ENCODE assay signal across 24 cellular contexts in the genomic region with DNA sequence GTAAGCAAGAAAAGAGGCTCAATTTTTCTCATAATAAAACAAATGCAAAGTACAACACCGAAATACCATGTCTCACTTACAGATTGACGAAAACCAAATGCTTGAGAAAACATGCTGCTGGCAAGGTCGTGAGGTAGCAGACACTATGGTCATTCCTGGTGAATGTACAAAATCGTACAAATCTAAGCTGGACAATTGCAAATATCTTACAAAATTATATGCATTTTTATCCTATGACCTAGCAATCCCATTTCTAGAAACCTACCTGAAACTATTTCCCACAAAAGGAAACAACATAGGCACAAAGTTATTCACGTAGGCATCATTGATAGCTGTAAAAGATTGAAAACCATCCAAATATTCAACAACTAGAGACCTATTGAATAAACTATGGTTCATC. TPM values are rescaled to one million over a fixed set of nuclear protein-coding genes. Genes with fewer than 3 reads are reported as not detected.
DNase-seq lines count a peak whose midpoint lies in the region; ATAC-seq, FAIRE-seq and TF ChIP-seq lines count a peak whose summit lies in the region.
"Had no signal": no experiment of that assay in that cellular context is flagged by ENCODE, and none has a peak within 500 bp of the region (broad histone marks: within the 10 kb centered on the region; RNA-seq: fewer than 3 reads in every experiment).

No MANE protein-coding gene starts in this region.

- no peak for TF ChIP-seq CTCF in GM23338 (conservative IDR thresholded peaks at IDR 0.05; ENCODE audit: low read depth in 2 of 2)

- no peak overlapping the region for H2AFZ ChIP-seq in GM23338
- H2AFZ ChIP-seq: GM23248 had no signal

- H3K4me3 ChIP-seq in GM23338, result no peak overlapping the region
- H3K4me3 ChIP-seq: GM23248 had no signal

- no peak overlapping the region for H3K27ac ChIP-seq in GM23338 (ENCODE audit: low read depth)
- H3K27ac ChIP-seq: GM23248, KMS-11, RWPE1 had no signal

- peak; percentile 9 for FAIRE-seq in urothelium cell line (lab: Jason Lieb, UNC)
- FAIRE-seq: GM18507 had no signal

- H3F3A ChIP-seq in GM23338 (replicated peaks; ENCODE audit: low read depth), result no peaks in the 10 kb centered on the region

- H3K79me2 ChIP-seq in GM23338 (replicated peaks; ENCODE audit: insufficient read depth), result no peaks in the 10 kb centered on the region

- ATAC-seq in SK-N-SH treated with all-trans-retinoic acid at 6 μM for 48 hours (peak; percentile 51), GM23338 (no peak), T-cell (replicated peaks in 1 of 4) (no peak)
- no peak for ATAC-seq in natural killer cell treated with Interleukin-12 subunit alpha and Interleukin-12 subunit beta and Interleukin-15 and Interleukin-18, amount 100 ng/mL, for 72 hours

- H4K20me1 ChIP-seq in GM23338 (replicated peaks; ENCODE audit: insufficient read depth), result no peaks in the 10 kb centered on the region

- no peaks in the 10 kb centered on the region for H3K4me1 ChIP-seq in GM23338 (ENCODE audit: insufficient read depth)

- no peaks in the 10 kb centered on the region for H3K4me1 Mint-ChIP-seq in natural killer cell treated with Interleukin-12 subunit alpha and Interleukin-12 subunit beta and Interleukin-15 and Interleukin-18, amount 100 ng/mL, for 72 hours (ENCODE audit: low read depth in 2 of 2)
- H3K4me1 Mint-ChIP-seq in GM23338 (no peaks in the 10 kb centered on the region), T-cell (no peaks in the 10 kb centered on the region)
- H3K4me1 Mint-ChIP-seq: IgD-negative memory B cell had no signal

- H3K4me3 Mint-ChIP-seq in natural killer cell treated with Interleukin-12 subunit alpha and Interleukin-12 subunit beta and Interleukin-15 and Interleukin-18, amount 100 ng/mL, for 72 hours, result no peak overlapping the region
- no peak overlapping the region for H3K4me3 Mint-ChIP-seq in GM23338
- no peak overlapping the region for H3K4me3 Mint-ChIP-seq in T-cell
- H3K4me3 Mint-ChIP-seq: IgD-negative memory B cell had no signal

- no peaks in the 10 kb centered on the region for H3K27me3 Mint-ChIP-seq in natural killer cell treated with Interleukin-12 subunit alpha and Interleukin-12 subunit beta and Interleukin-15 and Interleukin-18, amount 100 ng/mL, for 72 hours
- H3K27me3 Mint-ChIP-seq in GM23338 (ENCODE audit: insufficient read depth, low read depth, poor library complexity) (no peaks in the 10 kb centered on the region), T-cell (peaks cover 0 to 9% of the 10 kb centered on the region in 2 donors)
- H3K27me3 Mint-ChIP-seq: IgD-negative memory B cell had no signal

- DNase-seq in ELR (ENCODE audit: low read depth) (peak; percentile 56), NCI-H69 (lab: John Stamatoyannopoulos, UW) (peak; percentile 5), urothelium cell line (ENCODE audit: low spot score) (no peak), GM23338 (ENCODE audit: low spot score) (no peak), T-cell (no peak)
- no peak for DNase-seq in natural killer cell treated with Interleukin-12 subunit alpha and Interleukin-12 subunit beta and Interleukin-15 and Interleukin-18, amount 100 ng/mL, for 72 hours (ENCODE audit: low spot score)
- DNase-seq: DMS153; DND-41; GM23248; HCEC 1CT; NCI-H1092; NCI-H1436 treated with DMSO at 0.1 percent for 48 hours; NCI-H187 treated with DMSO at 0.1 percent for 48 hours; NCI-H2107; NCI-H524 treated with DMSO at 0.1 percent for 48 hours; NCI-H82; NK-92 treated with Interleukin-12 subunit alpha and Interleukin-12 subunit beta, amount 100 ng/mL, for 24 hours; SHP77 treated with DMSO at 0.1 percent for 48 hours; T-helper 2 cell had no signal

- H3K9me3 Mint-ChIP-seq in natural killer cell treated with Interleukin-12 subunit alpha and Interleukin-12 subunit beta and Interleukin-15 and Interleukin-18, amount 100 ng/mL, for 72 hours, result no peaks in the 10 kb centered on the region
- H3K9me3 Mint-ChIP-seq in GM23338 (no peaks in the 10 kb centered on the region), T-cell (no peaks in the 10 kb centered on the region)

- H3K36me3 Mint-ChIP-seq in natural killer cell treated with Interleukin-12 subunit alpha and Interleukin-12 subunit beta and Interleukin-15 and Interleukin-18, amount 100 ng/mL, for 72 hours, result no peaks in the 10 kb centered on the region
- H3K36me3 Mint-ChIP-seq in GM23338 (ENCODE audit: low read depth) (no peaks in the 10 kb centered on the region), T-cell (no peaks in the 10 kb centered on the region)
- H3K36me3 Mint-ChIP-seq: IgD-negative memory B cell had no signal

- POLR2A ChIA-PET in T-cell (lab: Charles Lee), result no interaction called here

- H3K9me2 ChIP-seq in GM23338 (ENCODE audit: insufficient read depth), result no peaks in the 10 kb centered on the region

- H3K27me3 ChIP-seq in GM23338 (ENCODE audit: insufficient read depth), result no peaks in the 10 kb centered on the region

- H3K4me2 ChIP-seq in GM23338, result no peak overlapping the region
- H3K4me2 ChIP-seq: KMS-11 had no signal

- CTCF ChIA-PET in T-cell (lab: Charles Lee), result no interaction called here

- H3K36me3 ChIP-seq in GM23338 (ENCODE audit: insufficient read depth), result no peaks in the 10 kb centered on the region

- no peak overlapping the region for H3K27ac Mint-ChIP-seq in natural killer cell treated with Interleukin-12 subunit alpha and Interleukin-12 subunit beta and Interleukin-15 and Interleukin-18, amount 100 ng/mL, for 72 hours
- no peak overlapping the region for H3K27ac Mint-ChIP-seq in GM23338
- H3K27ac Mint-ChIP-seq in T-cell, result no peak overlapping the region
- H3K27ac Mint-ChIP-seq: IgD-negative memory B cell had no signal

TF ChIP-seq in SK-N-SH treated with all-trans-retinoic acid at 6 μM for 48 hours, 23 proteins besides CTCF, POLR2A, EP300 and RAD21:
- TF ChIP-seq ZNF70 (CRISPR knock-in tag; IDR thresholded peaks at IDR 0.05), result no peak
- no peak for TF ChIP-seq OSR1 (CRISPR knock-in tag; IDR thresholded peaks at IDR 0.05)
- TF ChIP-seq ISL1 (CRISPR knock-in tag; IDR thresholded peaks at IDR 0.05), result peak; percentile 42; the same call in 1 of the 2 replicates

TF ChIP-seq in GM23338, 12 proteins besides CTCF, POLR2A, EP300 and RAD21 (continues in another document):
- no peak for TF ChIP-seq STAT1 (IDR thresholded peaks at IDR 0.05; ENCODE audit: unreplicated experiment)
- TF ChIP-seq, protein P1, sequence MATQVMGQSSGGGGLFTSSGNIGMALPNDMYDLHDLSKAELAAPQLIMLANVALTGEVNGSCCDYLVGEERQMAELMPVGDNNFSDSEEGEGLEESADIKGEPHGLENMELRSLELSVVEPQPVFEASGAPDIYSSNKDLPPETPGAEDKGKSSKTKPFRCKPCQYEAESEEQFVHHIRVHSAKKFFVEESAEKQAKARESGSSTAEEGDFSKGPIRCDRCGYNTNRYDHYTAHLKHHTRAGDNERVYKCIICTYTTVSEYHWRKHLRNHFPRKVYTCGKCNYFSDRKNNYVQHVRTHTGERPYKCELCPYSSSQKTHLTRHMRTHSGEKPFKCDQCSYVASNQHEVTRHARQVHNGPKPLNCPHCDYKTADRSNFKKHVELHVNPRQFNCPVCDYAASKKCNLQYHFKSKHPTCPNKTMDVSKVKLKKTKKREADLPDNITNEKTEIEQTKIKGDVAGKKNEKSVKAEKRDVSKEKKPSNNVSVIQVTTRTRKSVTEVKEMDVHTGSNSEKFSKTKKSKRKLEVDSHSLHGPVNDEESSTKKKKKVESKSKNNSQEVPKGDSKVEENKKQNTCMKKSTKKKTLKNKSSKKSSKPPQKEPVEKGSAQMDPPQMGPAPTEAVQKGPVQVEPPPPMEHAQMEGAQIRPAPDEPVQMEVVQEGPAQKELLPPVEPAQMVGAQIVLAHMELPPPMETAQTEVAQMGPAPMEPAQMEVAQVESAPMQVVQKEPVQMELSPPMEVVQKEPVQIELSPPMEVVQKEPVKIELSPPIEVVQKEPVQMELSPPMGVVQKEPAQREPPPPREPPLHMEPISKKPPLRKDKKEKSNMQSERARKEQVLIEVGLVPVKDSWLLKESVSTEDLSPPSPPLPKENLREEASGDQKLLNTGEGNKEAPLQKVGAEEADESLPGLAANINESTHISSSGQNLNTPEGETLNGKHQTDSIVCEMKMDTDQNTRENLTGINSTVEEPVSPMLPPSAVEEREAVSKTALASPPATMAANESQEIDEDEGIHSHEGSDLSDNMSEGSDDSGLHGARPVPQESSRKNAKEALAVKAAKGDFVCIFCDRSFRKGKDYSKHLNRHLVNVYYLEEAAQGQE (IDR thresholded peaks at IDR 0.05; ENCODE audit: unreplicated experiment), result no peak
- TF ChIP-seq ZNF114 (CRISPR knock-in tag; IDR thresholded peaks at IDR 0.05), result no peak
- no peak for TF ChIP-seq ZNF331 (CRISPR knock-in tag; IDR thresholded peaks at IDR 0.05; ENCODE audit: low read depth)
- TF ChIP-seq JUNB (IDR thresholded peaks at IDR 0.05; ENCODE audit: unreplicated experiment), result no peak
- no peak for TF ChIP-seq POLR2AphosphoS5 (IDR thresholded peaks at IDR 0.05; ENCODE audit: low read depth)
- TF ChIP-seq NANOG (IDR thresholded peaks at IDR 0.05; ENCODE audit: borderline replicate concordance), result no peak
- TF ChIP-seq EZH2phosphoT487 (IDR thresholded peaks at IDR 0.05; ENCODE audit: unreplicated experiment), result no peak
- TF ChIP-seq EZH2 (IDR thresholded peaks at IDR 0.05; ENCODE audit: low read depth, unreplicated experiment), result no peak
- TF ChIP-seq CREB1 (CRISPR knock-in tag; IDR thresholded peaks at IDR 0.05; ENCODE audit: low read depth), result no peak
- TF ChIP-seq, protein P2, sequence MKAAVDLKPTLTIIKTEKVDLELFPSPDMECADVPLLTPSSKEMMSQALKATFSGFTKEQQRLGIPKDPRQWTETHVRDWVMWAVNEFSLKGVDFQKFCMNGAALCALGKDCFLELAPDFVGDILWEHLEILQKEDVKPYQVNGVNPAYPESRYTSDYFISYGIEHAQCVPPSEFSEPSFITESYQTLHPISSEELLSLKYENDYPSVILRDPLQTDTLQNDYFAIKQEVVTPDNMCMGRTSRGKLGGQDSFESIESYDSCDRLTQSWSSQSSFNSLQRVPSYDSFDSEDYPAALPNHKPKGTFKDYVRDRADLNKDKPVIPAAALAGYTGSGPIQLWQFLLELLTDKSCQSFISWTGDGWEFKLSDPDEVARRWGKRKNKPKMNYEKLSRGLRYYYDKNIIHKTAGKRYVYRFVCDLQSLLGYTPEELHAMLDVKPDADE (IDR thresholded peaks at IDR 0.05), result no peak

RNA-seq across cellular contexts. Expression of a gene that starts 54.0 kb away (rescaled TPM):
- total RNA-seq in natural killer cell treated with Interleukin-12 subunit alpha and Interleukin-12 subunit beta and Interleukin-15 and Interleukin-18, amount 100 ng/mL, for 72 hours, result under 1 TPM in 1 of 2 donors, not detected in 1; 0.21 TPM
- total RNA-seq in GM23338 (2014; rRNA removed; shearing (Covaris generic)), result 0.31 TPM in 2 replicates
- 0.18 TPM in 1 of 2 replicates, not detected in the other for polyA plus RNA-seq in GM23338 (2016; fragmentation: Nextera tagmentation; extraction: Ambion mirVana)
- not detected for total RNA-seq in T-cell
- polyA plus RNA-seq: IgD-negative memory B cell had no signal

Comparison
In these comparisons a context has a peak if more than half of its experiments do, and no peak if none do; other contexts are left out.
1. DNase-seq: peak in ELR (single experiment) and NCI-H69 (single experiment); none in urothelium cell line (single experiment), natural killer cell treated with Interleukin-12 subunit alpha and Interleukin-12 subunit beta and Interleukin-15 and Interleukin-18, amount 100 ng/mL, for 72 hours (single experiment), GM23338 (single experiment) and T-cell (0 of 34).